Comparison of ENCODE assay signal across 13 cellular contexts in genomic region chr10:96978621-96979154, GRCh38.
A peak's percentile ranks its signal among the peaks of the same experiment; 100 is the strongest.
DNase-seq lines count a peak whose midpoint lies in the region; ATAC-seq and TF ChIP-seq lines count a peak whose summit lies in the region.
"Had no signal": no experiment of that assay in that cellular context is flagged by ENCODE, and none has a peak within 500 bp of the region (broad histone marks: within the 10 kb centered on the region; RNA-seq: fewer than 3 reads in every experiment).

No MANE protein-coding gene starts in this region.

- no peaks in the 10 kb centered on the region for H3K9me3 ChIP-seq in CD8-positive, alpha-beta memory T cell (ENCODE audit: low read length)
- H3K9me3 ChIP-seq in A673 (ENCODE audit: low read depth, low read length, poor library complexity, severe bottlenecking) (no peaks in the 10 kb centered on the region), HAP-1 (no peaks in the 10 kb centered on the region)
- H3K9me3 ChIP-seq: SK-N-SH, suprapubic skin had no signal

- peak overlapping the region; percentile 88 for H3K27ac Mint-ChIP-seq in T-helper 2 cell treated with Interferon-gamma antibody and Interleukin-4, amounts not matched to agents 5 μg/mL and 100 μg/mL, for 36 hours
- H3K27ac Mint-ChIP-seq in CD8-positive, alpha-beta memory T cell = no peak overlapping the region

- intact Hi-C loops in A673 (cut with micrococcal nuclease; ENCODE audit: unreplicated experiment) = no loop called here

- H3K4me3 ChIP-seq in CD8-positive, alpha-beta memory T cell (ENCODE audit: low read length) = no peak overlapping the region
- H3K4me3 ChIP-seq in A673 (ENCODE audit: low read depth, low read length, poor library complexity, severe bottlenecking) = no peak overlapping the region
- H3K4me3 ChIP-seq in HAP-1 = no peak overlapping the region
- H3K4me3 ChIP-seq: suprapubic skin had no signal

- peak; percentile 58 for DNase-seq in T-helper 2 cell treated with Interferon-gamma antibody and Interleukin-4, amounts not matched to agents 5 μg/mL and 100 μg/mL, for 36 hours (ENCODE audit: low spot score)
- DNase-seq in CD8-positive, alpha-beta memory T cell = no peak
- DNase-seq in A673 (ENCODE audit: low spot score) (no peak), DMS79 (lab: John Stamatoyannopoulos, UW) (no peak), HAP-1 (ENCODE audit: low spot score in 2 of 2) (no peak)
- DNase-seq: DMS153, SK-N-SH had no signal

- no peaks in the 10 kb centered on the region for H3K9me3 Mint-ChIP-seq in T-helper 2 cell treated with Interferon-gamma antibody and Interleukin-4, amounts not matched to agents 5 μg/mL and 100 μg/mL, for 36 hours
- H3K9me3 Mint-ChIP-seq in CD8-positive, alpha-beta memory T cell = no peaks in the 10 kb centered on the region
- H3K9me3 Mint-ChIP-seq: neural crest cell had no signal

- CTCF ChIA-PET in CD8-positive, alpha-beta memory T cell (lab: Charles Lee) = no interaction called here
- CTCF ChIA-PET in A673 (lab: Charles Lee) = no interaction called here

- peak overlapping the region; percentile 44 for H3K4me3 Mint-ChIP-seq in T-helper 2 cell treated with Interferon-gamma antibody and Interleukin-4, amounts not matched to agents 5 μg/mL and 100 μg/mL, for 36 hours
- no peak overlapping the region for H3K4me3 Mint-ChIP-seq in CD8-positive, alpha-beta memory T cell
- H3K4me3 Mint-ChIP-seq: neural crest cell had no signal

- no TSS peak for BruUV-seq in A673 (replicated peaks; lab: Mats Ljungman, UMichigan)

- H3K4me1 ChIP-seq in CD8-positive, alpha-beta memory T cell (ENCODE audit: insufficient read depth, low read length) = no peaks in the 10 kb centered on the region
- no peaks in the 10 kb centered on the region for H3K4me1 ChIP-seq in A673 (ENCODE audit: insufficient read depth, low read length, poor library complexity, severe bottlenecking)
- H3K4me1 ChIP-seq in HAP-1 = no peaks in the 10 kb centered on the region
- H3K4me1 ChIP-seq: suprapubic skin had no signal

- no peak for TF ChIP-seq CTCF in A673 (conservative IDR thresholded peaks at IDR 0.05; ENCODE audit: low read depth, low read length)

- peaks cover 15% of the 10 kb centered on the region for H3K4me1 Mint-ChIP-seq in T-helper 2 cell treated with Interferon-gamma antibody and Interleukin-4, amounts not matched to agents 5 μg/mL and 100 μg/mL, for 36 hours (ENCODE audit: low read depth)
- no peaks in the 10 kb centered on the region for H3K4me1 Mint-ChIP-seq in CD8-positive, alpha-beta memory T cell

- H3K27ac ChIP-seq in CD8-positive, alpha-beta memory T cell (ENCODE audit: low read depth, low read length) = no peak overlapping the region
- no peak overlapping the region for H3K27ac ChIP-seq in A673 (ENCODE audit: low read depth, low read length, poor library complexity, severe bottlenecking)
- H3K27ac ChIP-seq: suprapubic skin had no signal

- no peaks in the 10 kb centered on the region for H3K27me3 Mint-ChIP-seq in T-helper 2 cell treated with Interferon-gamma antibody and Interleukin-4, amounts not matched to agents 5 μg/mL and 100 μg/mL, for 36 hours (ENCODE audit: low read depth)
- no peaks in the 10 kb centered on the region for H3K27me3 Mint-ChIP-seq in CD8-positive, alpha-beta memory T cell

- ATAC-seq in GM18508 (IDR thresholded peaks at IDR 0.05; ENCODE audit: insufficient read depth, unreplicated experiment) (peak; percentile 45), GM19438 (IDR thresholded peaks at IDR 0.05; ENCODE audit: low read depth, unreplicated experiment) (peak; percentile 64), HG02885 (IDR thresholded peaks at IDR 0.05; ENCODE audit: poor library complexity, unreplicated experiment) (peak; percentile 75)
- ATAC-seq: esophagus mucosa had no signal

- peaks cover 13% of the 10 kb centered on the region for H3K36me3 Mint-ChIP-seq in T-helper 2 cell treated with Interferon-gamma antibody and Interleukin-4, amounts not matched to agents 5 μg/mL and 100 μg/mL, for 36 hours (ENCODE audit: low read depth)
- H3K36me3 Mint-ChIP-seq in CD8-positive, alpha-beta memory T cell = peaks cover 14 to 35% (median 16%) of the 10 kb centered on the region in 3 donors

- peaks cover 16% of the 10 kb centered on the region for H3K36me3 ChIP-seq in CD8-positive, alpha-beta memory T cell (ENCODE audit: insufficient read depth, low read length)
- H3K36me3 ChIP-seq in A673 (ENCODE audit: insufficient read depth, low read length, poor library complexity, severe bottlenecking) (peaks cover 7% of the 10 kb centered on the region), HAP-1 (replicated peaks) (peaks cover 12% of the 10 kb centered on the region)

- POLR2A ChIA-PET in CD8-positive, alpha-beta memory T cell (lab: Charles Lee) = no interaction called here
- POLR2A ChIA-PET in A673 (lab: Charles Lee; ENCODE audit: low non-redundant PET) = no interaction called here

- in situ Hi-C loops in HAP-1 (cut with MboI; ENCODE audit: low sequenced_read_pairs) = no loop called here

- no peaks in the 10 kb centered on the region for H3K27me3 ChIP-seq in CD8-positive, alpha-beta memory T cell (ENCODE audit: insufficient read depth, low read length, poor library complexity, severe bottlenecking)
- H3K27me3 ChIP-seq in A673 (replicated peaks; ENCODE audit: insufficient read depth, low read depth, low read length, poor library complexity) (no peaks in the 10 kb centered on the region), HAP-1 (ENCODE audit: low read depth) (no peaks in the 10 kb centered on the region)
- H3K27me3 ChIP-seq: suprapubic skin had no signal
